ENCODE assay signal across 20 cellular contexts in the genomic region with DNA sequence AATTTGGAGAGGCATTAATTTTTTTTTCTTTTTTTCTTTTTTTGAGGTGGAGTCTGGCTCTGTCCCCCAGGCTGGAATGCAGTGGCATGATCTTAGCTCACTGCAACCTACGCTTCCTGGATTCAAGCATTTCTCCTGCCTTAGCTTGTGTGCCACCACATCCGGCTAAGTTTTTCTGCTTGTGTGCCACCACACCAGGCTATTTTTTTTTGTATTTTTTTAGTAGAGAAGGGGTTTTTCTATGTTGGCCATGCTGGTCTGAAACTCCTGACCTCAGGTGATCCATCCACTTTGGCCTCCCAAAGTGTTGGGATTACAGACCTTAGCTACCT.
"Had no signal": no experiment of that assay in that cellular context is flagged by ENCODE, and none has a peak within 500 bp of the region (broad histone marks: within the 10 kb centered on the region; RNA-seq: fewer than 3 reads in every experiment).

No MANE protein-coding gene starts in this region.

- H3K27ac ChIP-seq: cardiac muscle cell, esophagus muscularis mucosa, gastroesophageal sphincter, heart left ventricle, left lung, parathyroid adenoma, spleen, suprapubic skin, transverse colon, uterus, VCaP had no signal

- DNase-seq: activated CD4-positive, CD25-positive, alpha-beta regulatory T cell treated with anti-CD3 and anti-CD28 coated beads, Interleukin-2, amount 50 U/mL, for 72 hours; amniotic stem cell; dermis blood vessel endothelial cell; effector memory CD4-positive, alpha-beta T cell; heart left ventricle; left lung; spleen; stimulated activated CD8-positive, alpha-beta memory T cell treated with anti-CD3 and anti-CD28 coated beads, Interleukin-4, amount 100 ng/mL, for 48 hours; transverse colon; uterus had no signal

- H3K36me3 Mint-ChIP-seq: mesothelial cell of epicardium had no signal

- H2AFZ ChIP-seq: parathyroid adenoma had no signal

- FAIRE-seq: endothelial cell of umbilical vein had no signal

- H3K4me1 Mint-ChIP-seq: mesothelial cell of epicardium, nephron had no signal

- H3K36me3 ChIP-seq: cardiac muscle cell, esophagus muscularis mucosa, gastroesophageal sphincter, heart left ventricle, left lung, spleen, suprapubic skin, transverse colon, uterus had no signal

- H3K27ac Mint-ChIP-seq: activated T-cell treated with anti-CD3 and anti-CD28 coated beads, Interleukin-2, amount 50 U/mL, for 72 hours; mesothelial cell of epicardium; nephron had no signal

- H3K4me3 ChIP-seq: cardiac muscle cell, esophagus muscularis mucosa, gastroesophageal sphincter, heart left ventricle, left lung, spleen, suprapubic skin, transverse colon, uterus had no signal

- H3K4me3 Mint-ChIP-seq: mesothelial cell of epicardium, nephron had no signal

- H3K27me3 ChIP-seq: cardiac muscle cell, esophagus muscularis mucosa, gastroesophageal sphincter, heart left ventricle, left lung, spleen, suprapubic skin, transverse colon, uterus had no signal

- H3K79me2 ChIP-seq: parathyroid adenoma had no signal

- H3K9ac ChIP-seq: parathyroid adenoma had no signal

- H3K4me1 ChIP-seq: esophagus muscularis mucosa, gastroesophageal sphincter, heart left ventricle, left lung, parathyroid adenoma, spleen, suprapubic skin, transverse colon, uterus had no signal

- H3K9me3 ChIP-seq: esophagus muscularis mucosa, gastroesophageal sphincter, suprapubic skin, transverse colon, uterus had no signal

- H3K9me3 Mint-ChIP-seq: mesothelial cell of epicardium, nephron had no signal

- ATAC-seq: gastroesophageal sphincter, heart left ventricle, left lung had no signal
